ENCODE assay signal across 8 cellular contexts in genomic region chr5:131640043-131640856, GRCh38.
DNase-seq lines count a peak whose midpoint lies in the region; ATAC-seq lines count a peak whose summit lies in the region.

No MANE protein-coding gene starts in this region.

- peak; percentile 48 for ATAC-seq in GM18858 (IDR thresholded peaks at IDR 0.05; ENCODE audit: unreplicated experiment)

- H3K9me3 ChIP-seq in KOPT-K1 (ENCODE audit: insufficient read depth, low read length, poor library complexity, severe bottlenecking): no peaks in the 10 kb centered on the region

- DNase-seq in activated naive CD4-positive, alpha-beta T cell treated with anti-CD3 and anti-CD28 coated beads, Interleukin-2, amount 50 U/mL, for 16 hours: peak; percentile 78
- DNase-seq in stimulated activated CD4-positive, alpha-beta T cell treated with anti-CD3 and anti-CD28 coated beads, Interleukin-1b, Interleukin-23, amount 100 ng/mL, for 48 hours: peak; percentile 73
- DNase-seq in islet precursor cell (no peak), cerebellar cortex (ENCODE audit: low spot score) (no peak), NCI-H2029 treated with DMSO at 0.1 percent for 48 hours (lab: John Stamatoyannopoulos, UW) (no peak), SHP77 treated with DMSO at 0.1 percent for 48 hours (lab: John Stamatoyannopoulos, UW) (no peak)

- H3K27ac ChIP-seq in KOPT-K1 (ENCODE audit: low read depth, low read length, poor library complexity, severe bottlenecking): peak overlapping the region; percentile 63

- H3K36me3 ChIP-seq in KOPT-K1 (ENCODE audit: insufficient read depth, low read length): peaks cover 11% of the 10 kb centered on the region

Comparison
In these comparisons a context has a peak if more than half of its experiments do, and no peak if none do; other contexts are left out.
1. DNase-seq: peak in activated naive CD4-positive, alpha-beta T cell treated with anti-CD3 and anti-CD28 coated beads, Interleukin-2, amount 50 U/mL, for 16 hours (single experiment) and stimulated activated CD4-positive, alpha-beta T cell treated with anti-CD3 and anti-CD28 coated beads, Interleukin-1b, Interleukin-23, amount 100 ng/mL, for 48 hours (single experiment); none in islet precursor cell (single experiment), cerebellar cortex (single experiment), NCI-H2029 treated with DMSO at 0.1 percent for 48 hours (single experiment) and SHP77 treated with DMSO at 0.1 percent for 48 hours (single experiment).